In genomic region chr19:19388568-19389555, GRCh38 we compare ENCODE assay signal across 1 cellular context.
TF ChIP-seq lines count a peak whose summit lies in the region.

No MANE protein-coding gene starts in this region.

TF ChIP-seq in IMR-90, 13 proteins besides CTCF, POLR2A, EP300 and RAD21:
- TF ChIP-seq CHD1 (IDR thresholded peaks at IDR 0.05; ENCODE audit: low read depth, low read length) (no peak), MAZ (IDR thresholded peaks at IDR 0.05; ENCODE audit: borderline replicate concordance, low read depth, low read length) (no peak), CEBPB (IDR thresholded peaks at IDR 0.05; ENCODE audit: low read depth, low read length) (no peak), FOS (IDR thresholded peaks at IDR 0.05; ENCODE audit: low read depth, low read length) (no peak), MAFK (IDR thresholded peaks at IDR 0.05; ENCODE audit: low read depth, low read length) (no peak), SMC3 (IDR thresholded peaks at IDR 0.05; ENCODE audit: low read depth, low read length) (no peak), MXI1 (IDR thresholded peaks at IDR 0.05; ENCODE audit: borderline replicate concordance, low read depth, low read length) (no peak)
- TF ChIP-seq, protein P1, sequence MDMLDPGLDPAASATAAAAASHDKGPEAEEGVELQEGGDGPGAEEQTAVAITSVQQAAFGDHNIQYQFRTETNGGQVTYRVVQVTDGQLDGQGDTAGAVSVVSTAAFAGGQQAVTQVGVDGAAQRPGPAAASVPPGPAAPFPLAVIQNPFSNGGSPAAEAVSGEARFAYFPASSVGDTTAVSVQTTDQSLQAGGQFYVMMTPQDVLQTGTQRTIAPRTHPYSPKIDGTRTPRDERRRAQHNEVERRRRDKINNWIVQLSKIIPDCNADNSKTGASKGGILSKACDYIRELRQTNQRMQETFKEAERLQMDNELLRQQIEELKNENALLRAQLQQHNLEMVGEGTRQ (IDR thresholded peaks at IDR 0.05; ENCODE audit: low read depth, low read length) = no peak
TF ChIP-seq in IMR-90: peak in this region for 0.
